8 cellular contexts compared by ENCODE assay signal in genomic region chr11:82927264-82927880, GRCh38. TPM values are rescaled to one million over a fixed set of nuclear protein-coding genes. Genes with fewer than 3 reads are reported as not detected.
DNase-seq lines count a peak whose midpoint lies in the region; ATAC-seq and TF ChIP-seq lines count a peak whose summit lies in the region.

No MANE protein-coding gene starts in this region.

- CTCF ChIA-PET in MCF 10A (lab: Yijun Ruan, JAX) = interaction anchor here (0.7 to 3.5 kb wide), 5 partner anchors 11 to 323 kb away, joined by 3 to 24 read pairs (median 3); no protein-coding TSS in a partner anchor

- peaks cover 10% of the 10 kb centered on the region for H3K36me3 Mint-ChIP-seq in MCF 10A (ENCODE audit: insufficient read depth, unreplicated experiment)

- H3K9ac ChIP-seq in NT2/D1 (ENCODE audit: insufficient read length, low read depth) = no peak overlapping the region

- H3K27me3 ChIP-seq in NT2/D1 (ENCODE audit: insufficient read depth, insufficient read length) (no peaks in the 10 kb centered on the region), upper lobe of right lung (no peaks in the 10 kb centered on the region)

- no peaks in the 10 kb centered on the region for H3K9me3 Mint-ChIP-seq in MCF 10A (ENCODE audit: unreplicated experiment)

- H3K4me1 Mint-ChIP-seq in MCF 10A (ENCODE audit: insufficient read depth, unreplicated experiment) = no peaks in the 10 kb centered on the region

- POLR2A ChIA-PET in MCF 10A (lab: Yijun Ruan, JAX) = interaction anchor here (0.6 to 1.2 kb wide), 3 partner anchors 64 to 232 kb away, joined by 3 read pairs; no protein-coding TSS in a partner anchor

- H3K4me1 ChIP-seq in NT2/D1 (ENCODE audit: insufficient read depth, insufficient read length) (no peaks in the 10 kb centered on the region), upper lobe of right lung (no peaks in the 10 kb centered on the region)

- no peak overlapping the region for H3K4me3 Mint-ChIP-seq in MCF 10A (ENCODE audit: unreplicated experiment)

- H3K27ac ChIP-seq in upper lobe of right lung = no peak overlapping the region

- H3K27ac Mint-ChIP-seq in MCF 10A (ENCODE audit: low read depth, unreplicated experiment) = no peak overlapping the region

- H3K36me3 ChIP-seq in NT2/D1 (ENCODE audit: insufficient read depth, insufficient read length, low read length) (peaks cover 18% of the 10 kb centered on the region), upper lobe of right lung (no peaks in the 10 kb centered on the region)

- intact Hi-C loops in MCF 10A (cut with micrococcal nuclease) (loop anchor here (1.0 kb wide), 2 partner anchors 60 to 144 kb away; partner anchors contain the start of gene RAB30), left colon (cut with DNase I, micrococcal nuclease) (no loop called here), upper lobe of right lung (cut with DNase I) (no loop called here)

- DNase-seq in activated T-cell treated with anti-CD3 and anti-CD28 coated beads for 4 hours = peak; percentile 14
- DNase-seq in activated T-cell treated with anti-CD3 and anti-CD28 coated beads, Interleukin-2, amount 50 U/mL, for 1 hour = no peak
- peak; percentile 25 for DNase-seq in NT2/D1 (ENCODE audit: low read depth, low spot score)
- peak; percentile 73 for DNase-seq in MCF 10A (ENCODE audit: unreplicated experiment)
- no peak for DNase-seq in left colon
- DNase-seq in upper lobe of right lung = no peak

- TF ChIP-seq CTCF in MCF 10A (IDR thresholded peaks at IDR 0.05; ENCODE audit: unreplicated experiment) = peak; percentile 50
- peak; percentile 79 for TF ChIP-seq CTCF in upper lobe of right lung (IDR thresholded peaks at IDR 0.05)

- no TSS peak for BruUV-seq in MCF 10A (replicated peaks; lab: Mats Ljungman, UMichigan)

- H3K9me3 ChIP-seq in NT2/D1 (ENCODE audit: insufficient read depth, low read length) = no peaks in the 10 kb centered on the region
- no peaks in the 10 kb centered on the region for H3K9me3 ChIP-seq in upper lobe of right lung

- H3K27me3 Mint-ChIP-seq in MCF 10A (ENCODE audit: insufficient read depth, unreplicated experiment) = no peaks in the 10 kb centered on the region

- peak; percentile 81 for ATAC-seq in GM19452 (IDR thresholded peaks at IDR 0.05; ENCODE audit: unreplicated experiment)
- peak; percentile 72 for ATAC-seq in HG03565 (IDR thresholded peaks at IDR 0.05; ENCODE audit: unreplicated experiment)
- ATAC-seq in left colon = peak; percentile 86
- ATAC-seq in upper lobe of right lung = peak; percentile 84

- H3K4me3 ChIP-seq in NT2/D1 (ENCODE audit: insufficient read length, low read depth) = no peak overlapping the region
- H3K4me3 ChIP-seq in upper lobe of right lung = no peak overlapping the region

RNA-seq across cellular contexts. Expression of gene DDIAS, which starts 25.8 kb away (rescaled TPM):
- total RNA-seq in MCF 10A (2022) = 3.6 and 7.7 TPM in 2 replicates
- total RNA-seq in left colon = 1 to 10 TPM in 1 of 2 donors, under 1 TPM in 1; 0.84 to 2.5 TPM
- 3.8 TPM for total RNA-seq in upper lobe of right lung

RNA-seq across cellular contexts. Expression of gene PRCP, which starts 27.1 kb away (rescaled TPM):
- 17.3 and 22.7 TPM in 2 replicates for total RNA-seq in MCF 10A (2022)
- total RNA-seq in left colon = 10 to 100 TPM; 27.4 to 47.9 TPM
- total RNA-seq in upper lobe of right lung = 91.3 TPM

Comparison
In these comparisons a context has a peak if more than half of its experiments do, and no peak if none do; other contexts are left out.
1. DNase-seq: peak in activated T-cell treated with anti-CD3 and anti-CD28 coated beads for 4 hours (single experiment), NT2/D1 (single experiment) and MCF 10A (single experiment); none in activated T-cell treated with anti-CD3 and anti-CD28 coated beads, Interleukin-2, amount 50 U/mL, for 1 hour (single experiment), left colon (0 of 2) and upper lobe of right lung (single experiment).
2. Peak in every context shown above with its lines, with median percentiles within 50 percentile points of each other: ATAC-seq.